14 cellular contexts compared by ENCODE assay signal in the genomic region with DNA sequence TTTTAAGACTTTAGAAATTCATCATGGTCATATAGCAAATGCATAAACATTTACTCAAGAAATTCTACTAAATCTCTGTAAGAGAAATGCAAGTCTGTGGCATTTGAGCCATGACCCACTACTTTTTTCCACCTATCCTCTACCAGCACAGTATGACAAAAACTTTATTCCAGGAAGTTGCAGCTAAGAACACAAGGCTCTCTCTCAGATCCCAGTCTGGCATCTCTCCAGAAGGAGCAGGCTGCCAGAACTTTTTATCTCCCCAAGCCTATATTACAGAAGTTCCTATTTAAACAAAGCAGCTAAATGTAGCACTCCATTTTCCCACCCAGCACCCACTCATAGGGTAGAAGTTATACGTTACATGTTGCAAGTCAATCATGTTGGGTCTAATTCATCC. TPM values are rescaled to one million over a fixed set of nuclear protein-coding genes. Genes with fewer than 3 reads are reported as not detected.
DNase-seq lines count a peak whose midpoint lies in the region; ATAC-seq lines count a peak whose summit lies in the region.
"Had no signal": no experiment of that assay in that cellular context is flagged by ENCODE, and none has a peak within 500 bp of the region (broad histone marks: within the 10 kb centered on the region; RNA-seq: fewer than 3 reads in every experiment).

No MANE protein-coding gene starts in this region.

- in situ Hi-C loops in SK-MEL-5 (cut with HindIII; ENCODE audit: low pct_unique_long_range_greater_than_20kb, low sequenced_read_pairs) = no loop called here

- DNase-seq in EH (ENCODE audit: low read depth) (peak; percentile 58), SK-MEL-5 (ENCODE audit: low read depth, low spot score) (peak; percentile 19), fibroblast of peridontal ligament (ENCODE audit: extremely low read depth) (peak; percentile 37), mucosa of gallbladder (ENCODE audit: low spot score) (peak; percentile 34), HUDEP-2 (lab: John Stamatoyannopoulos, UW; ENCODE audit: unreplicated experiment in 76 of 76) (no peak), AG08396 (ENCODE audit: low spot score) (no peak), activated gamma-delta T cell treated with Interleukin-2 at 50 U/mL for 16 hours (no peak)
- DNase-seq: activated CD4-positive, alpha-beta T cell treated with anti-CD3 and anti-CD28 coated beads for 36 hours; activated CD8-positive, alpha-beta memory T cell treated with anti-CD3 and anti-CD28 coated beads, Interleukin-2, amount 50 U/mL, for 48 hours; activated naive CD4-positive, alpha-beta T cell treated with anti-CD3 and anti-CD28 coated beads, Interleukin-2, amount 10 ng/mL, durations not matched to agents 7 days and 5 days; central memory CD4-positive, alpha-beta T cell; NCI-H2081; NCI-H774 had no signal

- ATAC-seq in GM21723 (IDR thresholded peaks at IDR 0.05; ENCODE audit: unreplicated experiment) = no peak
- ATAC-seq: activated CD4-positive, alpha-beta T cell treated with anti-CD3 and anti-CD28 coated beads for 36 hours had no signal

RNA-seq across cellular contexts. Expression of gene EPGN, which starts 49.3 kb away (rescaled TPM):
- total RNA-seq in SK-MEL-5 (2014; rRNA removed; shearing (Covaris generic)) = not detected in 2 replicates
- not detected in 2 replicates for polyA plus RNA-seq in SK-MEL-5 (2015; cell fraction: cytosol; rRNA removed)
- not detected in 2 replicates for polyA plus RNA-seq in SK-MEL-5 (2015; cell fraction: nucleus; rRNA removed)
- total RNA-seq in mucosa of gallbladder = not detected

Comparison
In these comparisons a context has a peak if more than half of its experiments do, and no peak if none do; other contexts are left out.
1. DNase-seq: peak in EH (single experiment), SK-MEL-5 (single experiment), fibroblast of peridontal ligament (single experiment) and mucosa of gallbladder (single experiment); none in HUDEP-2 (0 of 76), AG08396 (single experiment) and activated gamma-delta T cell treated with Interleukin-2 at 50 U/mL for 16 hours (single experiment).